18 cellular contexts compared by ENCODE assay signal in the genomic region with DNA sequence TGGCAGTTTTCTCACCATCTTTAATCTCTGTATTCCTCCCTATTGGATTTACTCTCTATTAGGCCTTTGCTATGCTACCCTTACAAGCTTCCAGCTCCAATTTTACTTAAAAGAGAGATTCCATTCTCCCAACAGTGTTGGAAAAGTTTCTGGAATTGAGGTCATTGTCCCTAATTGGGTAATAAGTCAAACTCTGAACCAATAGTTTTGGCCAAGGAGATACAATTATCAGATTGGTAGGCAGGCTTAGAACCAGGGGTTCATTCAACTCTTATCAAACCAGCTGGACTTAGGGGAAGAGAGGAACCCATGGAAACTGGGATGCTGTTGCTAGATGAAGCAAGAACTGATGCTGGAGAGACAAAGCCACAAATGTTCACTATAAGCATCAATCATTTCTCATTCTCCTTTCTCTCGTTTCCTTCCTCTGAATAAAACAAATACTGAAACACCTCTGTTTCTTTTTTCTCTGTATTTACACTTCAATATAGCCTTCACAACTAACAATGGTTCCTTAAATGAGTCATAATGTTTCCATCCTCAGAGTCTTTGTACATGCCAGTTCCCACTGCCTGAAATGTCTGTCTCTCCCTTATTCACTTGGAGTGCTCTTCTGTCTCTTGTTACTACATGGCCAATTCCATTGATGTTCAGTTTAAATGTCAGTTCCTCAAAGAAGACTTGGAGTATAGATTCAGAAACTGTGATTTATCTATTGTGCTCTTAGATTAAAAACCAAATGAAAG.
"Had no signal": no experiment of that assay in that cellular context is flagged by ENCODE, and none has a peak within 500 bp of the region (broad histone marks: within the 10 kb centered on the region; RNA-seq: fewer than 3 reads in every experiment).

No MANE protein-coding gene starts in this region.

- H3K36me3 Mint-ChIP-seq: activated naive CD8-positive, alpha-beta T cell treated with anti-CD3 and anti-CD28 coated beads for 36 hours; natural killer cell had no signal

- DNase-seq: activated CD8-positive, alpha-beta memory T cell treated with anti-CD3 and anti-CD28 coated beads, Interleukin-2, amount 50 U/mL, for 4 hours; activated naive CD4-positive, alpha-beta T cell treated with Interleukin-2 at 50 U/mL for 16 hours; activated naive CD8-positive, alpha-beta T cell treated with anti-CD3 and anti-CD28 coated beads for 36 hours; activated T-cell treated with anti-CD3 and anti-CD28 coated beads, Interleukin-2, amount 50 U/mL, for 24 hours; colonic mucosa; natural killer cell; ovary; right cardiac atrium; stimulated activated CD4-positive, alpha-beta T cell treated with anti-CD3 and anti-CD28 coated beads, Interleukin-1b, Interleukin-23, amount 100 ng/mL, for 48 hours; substantia nigra; T-helper 9 cell; thyroid gland had no signal

- H3K27ac ChIP-seq: breast epithelium, colonic mucosa, ovary, prostate gland, thyroid gland had no signal

- H3K9me3 ChIP-seq: colonic mucosa, ovary, prostate gland, thyroid gland had no signal

- H3K36me3 ChIP-seq: breast epithelium, colonic mucosa, ovary, prostate gland, thyroid gland had no signal

- H3K4me3 Mint-ChIP-seq: activated naive CD8-positive, alpha-beta T cell treated with anti-CD3 and anti-CD28 coated beads for 36 hours; activated T-cell treated with anti-CD3 and anti-CD28 coated beads, Interleukin-2, amount 50 U/mL, for 24 hours; activated T-helper 17 cell treated with anti-CD3 and anti-CD28 coated beads, Interleukin-2, amount 50 U/mL, for 72 hours; natural killer cell; stimulated activated naive CD8-positive, alpha-beta T cell treated with anti-CD3 and anti-CD28 coated beads, Interleukin-15, Interleukin-2, amounts not matched to agents 100 ng/mL and 50 ng/mL, for 24 hours; WTC11 had no signal

- H3K4me1 Mint-ChIP-seq: activated naive CD8-positive, alpha-beta T cell treated with anti-CD3 and anti-CD28 coated beads for 36 hours; activated T-helper 17 cell treated with anti-CD3 and anti-CD28 coated beads, Interleukin-2, amount 50 U/mL, for 72 hours; natural killer cell had no signal

- H3K4me1 ChIP-seq: breast epithelium, colonic mucosa, prostate gland, thyroid gland had no signal

- H3K4me3 ChIP-seq: breast epithelium, colonic mucosa, lung, ovary, prostate gland, thyroid gland had no signal

- ATAC-seq: activated T-helper 17 cell treated with anti-CD3 and anti-CD28 coated beads, Interleukin-2, amount 50 U/mL, for 72 hours; natural killer cell; right cardiac atrium; WTC11 had no signal

- H3K27ac Mint-ChIP-seq: activated naive CD8-positive, alpha-beta T cell treated with anti-CD3 and anti-CD28 coated beads for 36 hours; activated T-cell treated with anti-CD3 and anti-CD28 coated beads, Interleukin-2, amount 50 U/mL, for 24 hours; activated T-helper 17 cell treated with anti-CD3 and anti-CD28 coated beads, Interleukin-2, amount 50 U/mL, for 72 hours; natural killer cell; stimulated activated naive CD8-positive, alpha-beta T cell treated with anti-CD3 and anti-CD28 coated beads, Interleukin-15, Interleukin-2, amounts not matched to agents 100 ng/mL and 50 ng/mL, for 24 hours; WTC11 had no signal

- H3K27me3 Mint-ChIP-seq: activated naive CD8-positive, alpha-beta T cell treated with anti-CD3 and anti-CD28 coated beads for 36 hours; activated T-cell treated with anti-CD3 and anti-CD28 coated beads, Interleukin-2, amount 50 U/mL, for 24 hours; activated T-helper 17 cell treated with anti-CD3 and anti-CD28 coated beads, Interleukin-2, amount 50 U/mL, for 72 hours; stimulated activated naive CD8-positive, alpha-beta T cell treated with anti-CD3 and anti-CD28 coated beads, Interleukin-15, Interleukin-2, amounts not matched to agents 100 ng/mL and 50 ng/mL, for 24 hours had no signal
